In the genomic region with DNA sequence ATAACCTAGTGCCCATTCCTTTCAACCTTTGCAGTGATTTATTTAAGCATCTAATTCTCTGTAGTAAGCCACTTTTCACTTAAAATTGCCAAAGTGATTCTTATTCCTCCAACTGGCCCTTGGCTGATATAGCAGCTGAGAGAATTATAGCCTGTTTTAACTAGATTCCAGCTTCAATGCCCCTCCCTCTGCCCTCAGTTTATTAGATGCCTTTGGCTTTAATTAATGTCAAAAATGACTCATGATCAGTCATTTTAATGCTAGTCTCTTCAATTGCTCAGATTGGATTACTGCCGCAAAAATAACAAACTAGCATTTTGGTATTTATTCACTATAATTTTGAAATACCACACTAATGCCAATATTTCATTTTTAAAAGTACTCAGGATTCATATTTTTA, we compare ENCODE assay signal across 1 cellular context.
TF ChIP-seq lines count a peak whose summit lies in the region.

No MANE protein-coding gene starts in this region.

TF ChIP-seq in GM23338, 12 proteins besides CTCF, POLR2A, EP300 and RAD21 (continued from another document):
- TF ChIP-seq, protein P1, sequence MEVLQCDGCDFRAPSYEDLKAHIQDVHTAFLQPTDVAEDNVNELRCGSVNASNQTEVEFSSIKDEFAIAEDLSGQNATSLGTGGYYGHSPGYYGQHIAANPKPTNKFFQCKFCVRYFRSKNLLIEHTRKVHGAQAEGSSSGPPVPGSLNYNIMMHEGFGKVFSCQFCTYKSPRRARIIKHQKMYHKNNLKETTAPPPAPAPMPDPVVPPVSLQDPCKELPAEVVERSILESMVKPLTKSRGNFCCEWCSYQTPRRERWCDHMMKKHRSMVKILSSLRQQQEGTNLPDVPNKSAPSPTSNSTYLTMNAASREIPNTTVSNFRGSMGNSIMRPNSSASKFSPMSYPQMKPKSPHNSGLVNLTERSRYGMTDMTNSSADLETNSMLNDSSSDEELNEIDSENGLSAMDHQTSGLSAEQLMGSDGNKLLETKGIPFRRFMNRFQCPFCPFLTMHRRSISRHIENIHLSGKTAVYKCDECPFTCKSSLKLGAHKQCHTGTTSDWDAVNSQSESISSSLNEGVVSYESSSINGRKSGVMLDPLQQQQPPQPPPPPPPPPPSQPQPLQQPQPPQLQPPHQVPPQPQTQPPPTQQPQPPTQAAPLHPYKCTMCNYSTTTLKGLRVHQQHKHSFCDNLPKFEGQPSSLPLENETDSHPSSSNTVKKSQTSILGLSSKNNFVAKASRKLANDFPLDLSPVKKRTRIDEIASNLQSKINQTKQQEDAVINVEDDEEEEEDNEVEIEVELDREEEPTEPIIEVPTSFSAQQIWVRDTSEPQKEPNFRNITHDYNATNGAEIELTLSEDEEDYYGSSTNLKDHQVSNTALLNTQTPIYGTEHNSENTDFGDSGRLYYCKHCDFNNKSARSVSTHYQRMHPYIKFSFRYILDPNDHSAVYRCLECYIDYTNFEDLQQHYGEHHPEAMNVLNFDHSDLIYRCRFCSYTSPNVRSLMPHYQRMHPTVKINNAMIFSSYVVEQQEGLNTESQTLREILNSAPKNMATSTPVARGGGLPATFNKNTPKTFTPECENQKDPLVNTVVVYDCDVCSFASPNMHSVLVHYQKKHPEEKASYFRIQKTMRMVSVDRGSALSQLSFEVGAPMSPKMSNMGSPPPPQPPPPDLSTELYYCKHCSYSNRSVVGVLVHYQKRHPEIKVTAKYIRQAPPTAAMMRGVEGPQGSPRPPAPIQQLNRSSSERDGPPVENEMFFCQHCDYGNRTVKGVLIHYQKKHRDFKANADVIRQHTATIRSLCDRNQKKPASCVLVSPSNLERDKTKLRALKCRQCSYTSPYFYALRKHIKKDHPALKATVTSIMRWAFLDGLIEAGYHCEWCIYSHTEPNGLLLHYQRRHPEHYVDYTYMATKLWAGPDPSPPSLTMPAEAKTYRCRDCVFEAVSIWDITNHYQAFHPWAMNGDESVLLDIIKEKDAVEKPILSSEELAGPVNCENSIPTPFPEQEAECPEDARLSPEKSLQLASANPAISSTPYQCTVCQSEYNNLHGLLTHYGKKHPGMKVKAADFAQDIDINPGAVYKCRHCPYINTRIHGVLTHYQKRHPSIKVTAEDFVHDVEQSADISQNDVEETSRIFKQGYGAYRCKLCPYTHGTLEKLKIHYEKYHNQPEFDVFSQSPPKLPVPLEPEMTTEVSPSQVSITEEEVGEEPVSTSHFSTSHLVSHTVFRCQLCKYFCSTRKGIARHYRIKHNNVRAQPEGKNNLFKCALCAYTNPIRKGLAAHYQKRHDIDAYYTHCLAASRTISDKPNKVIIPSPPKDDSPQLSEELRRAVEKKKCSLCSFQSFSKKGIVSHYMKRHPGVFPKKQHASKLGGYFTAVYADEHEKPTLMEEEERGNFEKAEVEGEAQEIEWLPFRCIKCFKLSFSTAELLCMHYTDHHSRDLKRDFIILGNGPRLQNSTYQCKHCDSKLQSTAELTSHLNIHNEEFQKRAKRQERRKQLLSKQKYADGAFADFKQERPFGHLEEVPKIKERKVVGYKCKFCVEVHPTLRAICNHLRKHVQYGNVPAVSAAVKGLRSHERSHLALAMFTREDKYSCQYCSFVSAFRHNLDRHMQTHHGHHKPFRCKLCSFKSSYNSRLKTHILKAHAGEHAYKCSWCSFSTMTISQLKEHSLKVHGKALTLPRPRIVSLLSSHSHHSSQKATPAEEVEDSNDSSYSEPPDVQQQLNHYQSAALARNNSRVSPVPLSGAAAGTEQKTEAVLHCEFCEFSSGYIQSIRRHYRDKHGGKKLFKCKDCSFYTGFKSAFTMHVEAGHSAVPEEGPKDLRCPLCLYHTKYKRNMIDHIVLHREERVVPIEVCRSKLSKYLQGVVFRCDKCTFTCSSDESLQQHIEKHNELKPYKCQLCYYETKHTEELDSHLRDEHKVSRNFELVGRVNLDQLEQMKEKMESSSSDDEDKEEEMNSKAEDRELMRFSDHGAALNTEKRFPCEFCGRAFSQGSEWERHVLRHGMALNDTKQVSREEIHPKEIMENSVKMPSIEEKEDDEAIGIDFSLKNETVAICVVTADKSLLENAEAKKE (CRISPR knock-in tag; IDR thresholded peaks at IDR 0.05): no peak
- no peak for TF ChIP-seq STAT1 (IDR thresholded peaks at IDR 0.05; ENCODE audit: unreplicated experiment)
- no peak for TF ChIP-seq CREB1 (CRISPR knock-in tag; IDR thresholded peaks at IDR 0.05; ENCODE audit: low read depth)
- no peak for TF ChIP-seq EZH2 (IDR thresholded peaks at IDR 0.05; ENCODE audit: low read depth, unreplicated experiment)
- no peak for TF ChIP-seq JUNB (IDR thresholded peaks at IDR 0.05; ENCODE audit: unreplicated experiment)
- no peak for TF ChIP-seq ZNF331 (CRISPR knock-in tag; IDR thresholded peaks at IDR 0.05; ENCODE audit: low read depth)
- no peak for TF ChIP-seq POLR2AphosphoS5 (IDR thresholded peaks at IDR 0.05; ENCODE audit: low read depth)
- no peak for TF ChIP-seq EZH2phosphoT487 (IDR thresholded peaks at IDR 0.05; ENCODE audit: unreplicated experiment)
- TF ChIP-seq NANOG (IDR thresholded peaks at IDR 0.05; ENCODE audit: borderline replicate concordance): no peak
- TF ChIP-seq, protein P2, sequence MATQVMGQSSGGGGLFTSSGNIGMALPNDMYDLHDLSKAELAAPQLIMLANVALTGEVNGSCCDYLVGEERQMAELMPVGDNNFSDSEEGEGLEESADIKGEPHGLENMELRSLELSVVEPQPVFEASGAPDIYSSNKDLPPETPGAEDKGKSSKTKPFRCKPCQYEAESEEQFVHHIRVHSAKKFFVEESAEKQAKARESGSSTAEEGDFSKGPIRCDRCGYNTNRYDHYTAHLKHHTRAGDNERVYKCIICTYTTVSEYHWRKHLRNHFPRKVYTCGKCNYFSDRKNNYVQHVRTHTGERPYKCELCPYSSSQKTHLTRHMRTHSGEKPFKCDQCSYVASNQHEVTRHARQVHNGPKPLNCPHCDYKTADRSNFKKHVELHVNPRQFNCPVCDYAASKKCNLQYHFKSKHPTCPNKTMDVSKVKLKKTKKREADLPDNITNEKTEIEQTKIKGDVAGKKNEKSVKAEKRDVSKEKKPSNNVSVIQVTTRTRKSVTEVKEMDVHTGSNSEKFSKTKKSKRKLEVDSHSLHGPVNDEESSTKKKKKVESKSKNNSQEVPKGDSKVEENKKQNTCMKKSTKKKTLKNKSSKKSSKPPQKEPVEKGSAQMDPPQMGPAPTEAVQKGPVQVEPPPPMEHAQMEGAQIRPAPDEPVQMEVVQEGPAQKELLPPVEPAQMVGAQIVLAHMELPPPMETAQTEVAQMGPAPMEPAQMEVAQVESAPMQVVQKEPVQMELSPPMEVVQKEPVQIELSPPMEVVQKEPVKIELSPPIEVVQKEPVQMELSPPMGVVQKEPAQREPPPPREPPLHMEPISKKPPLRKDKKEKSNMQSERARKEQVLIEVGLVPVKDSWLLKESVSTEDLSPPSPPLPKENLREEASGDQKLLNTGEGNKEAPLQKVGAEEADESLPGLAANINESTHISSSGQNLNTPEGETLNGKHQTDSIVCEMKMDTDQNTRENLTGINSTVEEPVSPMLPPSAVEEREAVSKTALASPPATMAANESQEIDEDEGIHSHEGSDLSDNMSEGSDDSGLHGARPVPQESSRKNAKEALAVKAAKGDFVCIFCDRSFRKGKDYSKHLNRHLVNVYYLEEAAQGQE (IDR thresholded peaks at IDR 0.05; ENCODE audit: unreplicated experiment): no peak
- TF ChIP-seq, protein P3, sequence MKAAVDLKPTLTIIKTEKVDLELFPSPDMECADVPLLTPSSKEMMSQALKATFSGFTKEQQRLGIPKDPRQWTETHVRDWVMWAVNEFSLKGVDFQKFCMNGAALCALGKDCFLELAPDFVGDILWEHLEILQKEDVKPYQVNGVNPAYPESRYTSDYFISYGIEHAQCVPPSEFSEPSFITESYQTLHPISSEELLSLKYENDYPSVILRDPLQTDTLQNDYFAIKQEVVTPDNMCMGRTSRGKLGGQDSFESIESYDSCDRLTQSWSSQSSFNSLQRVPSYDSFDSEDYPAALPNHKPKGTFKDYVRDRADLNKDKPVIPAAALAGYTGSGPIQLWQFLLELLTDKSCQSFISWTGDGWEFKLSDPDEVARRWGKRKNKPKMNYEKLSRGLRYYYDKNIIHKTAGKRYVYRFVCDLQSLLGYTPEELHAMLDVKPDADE (IDR thresholded peaks at IDR 0.05): no peak
